In the genomic region with DNA sequence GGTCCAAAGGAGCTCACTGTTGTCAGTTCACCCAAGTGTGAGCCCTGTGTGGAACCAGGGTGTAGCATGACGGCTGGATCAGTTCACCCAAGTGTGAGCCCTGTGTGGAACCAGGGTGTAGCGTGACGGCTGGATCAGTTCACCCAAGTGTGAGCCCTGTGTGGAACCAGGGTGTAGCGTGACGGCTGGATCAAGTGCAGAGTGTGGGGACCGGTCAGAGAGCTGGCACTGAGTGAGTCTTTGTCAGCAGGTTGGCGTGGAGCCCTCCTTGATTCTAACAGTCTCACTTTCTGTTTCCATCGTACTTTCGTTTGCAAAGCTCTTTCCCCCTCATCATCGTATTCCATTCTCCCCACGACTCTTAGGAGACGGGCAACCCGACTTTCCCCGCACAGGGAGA, we compare ENCODE assay signal across 1 cellular context.
TF ChIP-seq lines count a peak whose summit lies in the region.

No MANE protein-coding gene starts in this region.

TF ChIP-seq in HEK293, 187 proteins besides CTCF, POLR2A, EP300 and RAD21 (continued from another document):
- TF ChIP-seq ZNF335 (tag by site-specific recombination; conservative IDR thresholded peaks at IDR 0.05): no peak
